Comparison of ENCODE assay signal across 1 cellular context in genomic region chr9:6080154-6080716, GRCh38.
A peak's percentile ranks its signal among the peaks of the same experiment; 100 is the strongest.
TF ChIP-seq lines count a peak whose summit lies in the region.

No MANE protein-coding gene starts in this region.

TF ChIP-seq in HEK293, 187 proteins besides CTCF, POLR2A, EP300 and RAD21 (continued from another document):
- TF ChIP-seq KLF10 (tag by site-specific recombination; IDR thresholded peaks at IDR 0.05) (peak; percentile 37; the same call in 1 of the 2 replicates), ZBTB17 (tag by site-specific recombination; IDR thresholded peaks at IDR 0.05) (0 out of 2 replicates have a peak, but pooled peaks have one; percentile 32), ZNF600 (tag by site-specific recombination; IDR thresholded peaks at IDR 0.05) (peak; percentile 81), PRDM10 (tag by site-specific recombination; IDR thresholded peaks at IDR 0.05) (peak; percentile 81), ZBTB11 (tag by site-specific recombination; conservative IDR thresholded peaks at IDR 0.05; ENCODE audit: low read depth) (peak; percentile 86), ZXDB (tag by site-specific recombination; IDR thresholded peaks at IDR 0.05) (peak; percentile 94), ZNF341 (tag by site-specific recombination; IDR thresholded peaks at IDR 0.05; ENCODE audit: low read depth) (peak; percentile 97), OVOL3 (tag by site-specific recombination; IDR thresholded peaks at IDR 0.05) (no peak), ZNF623 (tag by site-specific recombination; IDR thresholded peaks at IDR 0.05) (no peak), ZNF664 (tag by site-specific recombination; IDR thresholded peaks at IDR 0.05) (no peak), ZBTB21 (tag by site-specific recombination; IDR thresholded peaks at IDR 0.05) (peak; percentile 91), WT1 (tag by site-specific recombination; IDR thresholded peaks at IDR 0.05) (peak; percentile 80), ZNF518A (tag by site-specific recombination; conservative IDR thresholded peaks at IDR 0.05; ENCODE audit: low read depth) (peak; percentile 85), SP3 (tag by site-specific recombination; IDR thresholded peaks at IDR 0.05) (peak; percentile 96), KLF8 (tag by site-specific recombination; IDR thresholded peaks at IDR 0.05) (peak; percentile 62), KLF1 (tag by site-specific recombination; IDR thresholded peaks at IDR 0.05) (peak; percentile 77), ZNF398 (tag by site-specific recombination; IDR thresholded peaks at IDR 0.05) (peak; percentile 85), ZNF292 (tag by site-specific recombination; IDR thresholded peaks at IDR 0.05; ENCODE audit: borderline replicate concordance, low read depth) (no peak), IKZF3 (tag by site-specific recombination; IDR thresholded peaks at IDR 0.05) (peak; percentile 97), ZBTB48 (tag by site-specific recombination; IDR thresholded peaks at IDR 0.05) (no peak), SCRT2 (tag by site-specific recombination; IDR thresholded peaks at IDR 0.05) (peak; percentile 69), KLF7 (tag by site-specific recombination; IDR thresholded peaks at IDR 0.05; ENCODE audit: borderline replicate concordance) (0 out of 2 replicates have a peak, but pooled peaks have one; percentile 24), KLF17 (tag by site-specific recombination; IDR thresholded peaks at IDR 0.05) (0 out of 2 replicates have a peak, but pooled peaks have one; percentile 44), ZBTB26 (tag by site-specific recombination; optimal IDR thresholded peaks at IDR 0.05) (no peak), ZBTB8A (tag by site-specific recombination; IDR thresholded peaks at IDR 0.05) (no peak), FEZF1 (tag by site-specific recombination; IDR thresholded peaks at IDR 0.05) (no peak), ZFHX2 (tag by site-specific recombination; conservative IDR thresholded peaks at IDR 0.05) (peak; percentile 56; the same call in 1 of the 2 replicates), EGR2 (tag by site-specific recombination; IDR thresholded peaks at IDR 0.05; ENCODE audit: low read depth) (peak; percentile 36; the same call in 1 of the 2 replicates), KLF16 (tag by site-specific recombination; IDR thresholded peaks at IDR 0.05) (peak; percentile 85; the same call in 1 of the 2 replicates), ZEB2 (tag by site-specific recombination; IDR thresholded peaks at IDR 0.05) (peak; percentile 65; the same call in 1 of the 2 replicates), GLIS2 (tag by site-specific recombination; IDR thresholded peaks at IDR 0.05) (peak; percentile 44)
